In genomic region chr9:136054798-136055714, GRCh38 we compare ENCODE assay signal across 2 cellular contexts.
TF ChIP-seq lines count a peak whose summit lies in the region.

No MANE protein-coding gene starts in this region.

TF ChIP-seq in SK-N-SH, 30 proteins besides CTCF, POLR2A, EP300 and RAD21 (continued from another document):
- TF ChIP-seq TCF12 (IDR thresholded peaks at IDR 0.05) (no peak), JUND (IDR thresholded peaks at IDR 0.05) (no peak), TAF1 (IDR thresholded peaks at IDR 0.05; ENCODE audit: borderline replicate concordance, low read depth, low read length) (no peak)
TF ChIP-seq in SK-N-SH: peak in this region for 0.

TF ChIP-seq in SK-N-SH treated with all-trans-retinoic acid at 6 μM for 48 hours, 23 proteins besides CTCF, POLR2A, EP300 and RAD21:
- TF ChIP-seq TSHZ2 (CRISPR knock-in tag; IDR thresholded peaks at IDR 0.05) = no peak
- no peak for TF ChIP-seq ZFP30 (CRISPR knock-in tag; IDR thresholded peaks at IDR 0.05)
- TF ChIP-seq ESRRG (CRISPR knock-in tag; IDR thresholded peaks at IDR 0.05) = no peak
- TF ChIP-seq OSR1 (CRISPR knock-in tag; IDR thresholded peaks at IDR 0.05) = no peak
- TF ChIP-seq ZNF565 (CRISPR knock-in tag; conservative IDR thresholded peaks at IDR 0.05; ENCODE audit: low read depth) = no peak
- no peak for TF ChIP-seq PPARA (CRISPR knock-in tag; IDR thresholded peaks at IDR 0.05; ENCODE audit: borderline replicate concordance)
